Comparison of ENCODE assay signal across 8 cellular contexts in genomic region chr21:25456672-25457071, GRCh38.
A peak's percentile ranks its signal among the peaks of the same experiment; 100 is the strongest.
DNase-seq lines count a peak whose midpoint lies in the region; ATAC-seq and TF ChIP-seq lines count a peak whose summit lies in the region.
"Had no signal": no experiment of that assay in that cellular context is flagged by ENCODE, and none has a peak within 500 bp of the region (broad histone marks: within the 10 kb centered on the region; RNA-seq: fewer than 3 reads in every experiment).

No MANE protein-coding gene starts in this region.

- peaks cover 29% of the 10 kb centered on the region for H3K9me3 Mint-ChIP-seq in activated naive CD8-positive, alpha-beta T cell treated with anti-CD3 and anti-CD28 coated beads for 36 hours

- no peaks in the 10 kb centered on the region for H3K4me1 ChIP-seq in gastrocnemius medialis

- H3K27me3 Mint-ChIP-seq in activated naive CD8-positive, alpha-beta T cell treated with anti-CD3 and anti-CD28 coated beads for 36 hours, result no peaks in the 10 kb centered on the region

- intact Hi-C loops in gastrocnemius medialis (cut with DNase I; ENCODE audit: low total_unique reads), result no loop called here

- H3K36me3 Mint-ChIP-seq in activated naive CD8-positive, alpha-beta T cell treated with anti-CD3 and anti-CD28 coated beads for 36 hours, result peaks cover 49% of the 10 kb centered on the region

- TF ChIP-seq CTCF in gastrocnemius medialis (IDR thresholded peaks at IDR 0.05 in 4 of 5, conservative IDR thresholded peaks at IDR 0.05 in 1 of 5), result no peak

- DNase-seq in activated naive CD8-positive, alpha-beta T cell treated with anti-CD3 and anti-CD28 coated beads for 36 hours, result peak; percentile 60
- DNase-seq in stimulated activated CD8-positive, alpha-beta memory T cell treated with anti-CD3 and anti-CD28 coated beads, Interleukin-4, amount 100 ng/mL, for 24 hours (ENCODE audit: low read depth), result peak; percentile 24
- no peak for DNase-seq in left lobe of liver (ENCODE audit: low spot score)
- no peak for DNase-seq in gastrocnemius medialis
- DNase-seq in COLO668 (lab: John Stamatoyannopoulos, UW; ENCODE audit: unreplicated experiment), result no peak
- DNase-seq: NCI-H1092 treated with DMSO at 0.1 percent for 48 hours had no signal

- H3K4me3 ChIP-seq in gastrocnemius medialis, result no peak overlapping the region

- H3K27ac Mint-ChIP-seq in activated naive CD8-positive, alpha-beta T cell treated with anti-CD3 and anti-CD28 coated beads for 36 hours, result peak overlapping the region; percentile 96

- no peak for TF ChIP-seq POLR2A in gastrocnemius medialis (IDR thresholded peaks at IDR 0.05)

- peaks cover 66% of the 10 kb centered on the region for H3K4me1 Mint-ChIP-seq in activated naive CD8-positive, alpha-beta T cell treated with anti-CD3 and anti-CD28 coated beads for 36 hours

- H3K27ac ChIP-seq in gastrocnemius medialis, result no peak overlapping the region

- no peaks in the 10 kb centered on the region for H3K36me3 ChIP-seq in gastrocnemius medialis

- peak overlapping the region; percentile 32 for H3K4me3 Mint-ChIP-seq in activated naive CD8-positive, alpha-beta T cell treated with anti-CD3 and anti-CD28 coated beads for 36 hours

- ATAC-seq in GM19452 (IDR thresholded peaks at IDR 0.05; ENCODE audit: unreplicated experiment), result peak; percentile 47
- peak; percentile 35 for ATAC-seq in HG03103 (IDR thresholded peaks at IDR 0.05; ENCODE audit: low read depth, unreplicated experiment)
- ATAC-seq in left lobe of liver, result no peak
- ATAC-seq in gastrocnemius medialis, result no peak

- no peaks in the 10 kb centered on the region for H3K27me3 ChIP-seq in gastrocnemius medialis

- no peaks in the 10 kb centered on the region for H3K9me3 ChIP-seq in gastrocnemius medialis

- in situ Hi-C loops in gastrocnemius medialis (cut with MboI; ENCODE audit: low sequenced_read_pairs in 4 of 4), result no loop called here

Comparison
In these comparisons a context has a peak if more than half of its experiments do, and no peak if none do; other contexts are left out.
1. ATAC-seq: peak in GM19452 (single experiment) and HG03103 (single experiment); none in left lobe of liver (single experiment) and gastrocnemius medialis (0 of 2).
2. DNase-seq: peak in activated naive CD8-positive, alpha-beta T cell treated with anti-CD3 and anti-CD28 coated beads for 36 hours (single experiment) and stimulated activated CD8-positive, alpha-beta memory T cell treated with anti-CD3 and anti-CD28 coated beads, Interleukin-4, amount 100 ng/mL, for 24 hours (single experiment); none in left lobe of liver (single experiment), gastrocnemius medialis (0 of 2) and COLO668 (single experiment).